12 cellular contexts compared by ENCODE assay signal in the genomic region with DNA sequence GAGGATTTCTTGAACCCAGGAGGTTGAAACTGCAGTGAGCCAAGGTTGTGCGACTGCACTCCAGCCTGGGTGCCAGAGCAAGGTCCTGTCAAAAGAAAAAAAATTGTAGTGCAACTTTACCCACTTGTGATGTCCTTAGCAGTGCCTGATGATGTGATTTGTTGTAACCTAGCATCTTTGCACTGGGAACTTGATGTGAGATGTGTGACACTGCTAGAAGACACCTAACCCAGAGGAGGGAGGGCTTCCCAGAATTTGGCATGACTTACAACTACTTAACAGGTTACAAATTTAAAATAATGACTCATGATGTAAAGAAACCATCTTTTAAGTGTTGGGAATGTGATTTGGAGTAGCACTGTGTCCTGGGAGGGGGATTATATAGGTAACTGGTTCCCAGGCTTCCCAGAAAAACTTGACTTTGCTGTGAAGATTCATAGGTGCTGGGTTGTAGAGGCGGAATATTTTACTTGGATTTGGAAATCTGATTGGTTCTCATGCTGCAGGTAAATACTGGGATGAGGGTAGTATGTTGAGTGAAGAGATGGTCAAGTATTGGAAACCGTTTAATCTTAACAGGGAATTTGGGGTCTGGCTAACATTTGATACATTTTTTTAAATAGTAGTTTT. TPM values are rescaled to one million over a fixed set of nuclear protein-coding genes. Genes with fewer than 3 reads are reported as not detected.
A peak's percentile ranks its signal among the peaks of the same experiment; 100 is the strongest.
DNase-seq lines count a peak whose midpoint lies in the region; ATAC-seq, FAIRE-seq and TF ChIP-seq lines count a peak whose summit lies in the region.
"Had no signal": no experiment of that assay in that cellular context is flagged by ENCODE, and none has a peak within 500 bp of the region (broad histone marks: within the 10 kb centered on the region; RNA-seq: fewer than 3 reads in every experiment).

No MANE protein-coding gene starts in this region.

- FAIRE-seq in A549 (lab: Jason Lieb, UNC), result no peak
- no peak for FAIRE-seq in K562 (lab: Jason Lieb, UNC)

- BruUV-seq in K562 (replicated peaks; lab: Mats Ljungman, UMichigan), result no TSS peak

- TF ChIP-seq CTCF in A549 (IDR thresholded peaks at IDR 0.05) (no peak), NB4 (IDR thresholded peaks at IDR 0.05; ENCODE audit: low read depth, low read length) (no peak), K562 (IDR thresholded peaks at IDR 0.05 in 2 of 3, conservative IDR thresholded peaks at IDR 0.05 in 1 of 3; ENCODE audit: insufficient read depth in 2 of 3, low read depth in 1 of 3, low read length in 3 of 3) (no peak), dorsolateral prefrontal cortex (IDR thresholded peaks at IDR 0.05 in 54 of 56, conservative IDR thresholded peaks at IDR 0.05 in 2 of 56; ENCODE audit: low read depth in 1 of 56, partially characterized antibody in 56 of 56) (no peak), upper lobe of right lung (IDR thresholded peaks at IDR 0.05) (no peak)
- no peak for TF ChIP-seq CTCF in CD4-positive, alpha-beta T cell (IDR thresholded peaks at IDR 0.05)

- H3K4me2 ChIP-seq in A549, result 0 out of 3 replicates have a peak overlapping the region, but pooled peaks have one; percentile 14
- no peak overlapping the region for H3K4me2 ChIP-seq in K562 (ENCODE audit: insufficient read depth, low read length)

- no peaks in the 10 kb centered on the region for H3K9me3 Mint-ChIP-seq in CD4-positive, alpha-beta T cell

- no peaks in the 10 kb centered on the region for H3K9me1 ChIP-seq in K562 (ENCODE audit: control insufficient read depth, insufficient read depth, low read length)

- peaks cover 25% of the 10 kb centered on the region for H3K4me1 ChIP-seq in A549
- H3K4me1 ChIP-seq in K562 (replicated peaks in 1 of 2; ENCODE audit: control insufficient read depth in 2 of 2, insufficient read depth in 2 of 2, low read length in 2 of 2), result peaks cover 5 to 7% of the 10 kb centered on the region in 2 experiments; a peak in 4 of 5 replicates
- peaks cover 15% of the 10 kb centered on the region for H3K4me1 ChIP-seq in upper lobe of right lung

- H3K4me3 ChIP-seq in A549, result no peak overlapping the region
- H3K4me3 ChIP-seq in NB4 (ENCODE audit: low read depth, low read length), result peak overlapping the region; percentile 99
- no peak overlapping the region for H3K4me3 ChIP-seq in K562
- no peak overlapping the region for H3K4me3 ChIP-seq in dorsolateral prefrontal cortex
- no peak overlapping the region for H3K4me3 ChIP-seq in upper lobe of right lung
- H3K4me3 ChIP-seq: esophagus muscularis mucosa had no signal

- H3K27me3 ChIP-seq in CD4-positive, alpha-beta T cell (ENCODE audit: control insufficient read depth, insufficient read depth, low read length), result no peaks in the 10 kb centered on the region
- H3K27me3 ChIP-seq in K562 (ENCODE audit: control insufficient read depth in 2 of 2, insufficient read depth in 2 of 2, low read length in 2 of 2) (no peaks in the 10 kb centered on the region), dorsolateral prefrontal cortex (no peaks in the 10 kb centered on the region), upper lobe of right lung (no peaks in the 10 kb centered on the region)
- H3K27me3 ChIP-seq: esophagus muscularis mucosa had no signal

- H3K4me1 Mint-ChIP-seq in CD4-positive, alpha-beta T cell (ENCODE audit: low read depth), result peaks cover 54% of the 10 kb centered on the region

- CTCF ChIA-PET in A549 (lab: Yijun Ruan, JAX), result interaction anchor here (0.7 to 3.0 kb wide), 8 partner anchors 11 to 154 kb away, joined by 3 to 16 read pairs (median 4); no protein-coding TSS in a partner anchor
- CTCF ChIA-PET in CD4-positive, alpha-beta T cell (lab: Charles Lee), result interaction anchor here (1.8 kb wide), 1 partner anchor 18 kb away, joined by 3 read pairs; no protein-coding TSS in a partner anchor
- CTCF ChIA-PET in K562 (lab: Yijun Ruan, JAX; ENCODE audit: low intra/inter-chr PET ratio), result interaction anchor here (0.6 kb wide), 1 partner anchor 28 kb away, joined by 3 read pairs; no protein-coding TSS in a partner anchor

- TF ChIP-seq EP300 in A549 (IDR thresholded peaks at IDR 0.05) (no peak), K562 (IDR thresholded peaks at IDR 0.05; ENCODE audit: low read length) (no peak)

- peak overlapping the region; percentile 35 for H3K4me3 Mint-ChIP-seq in CD4-positive, alpha-beta T cell

- ATAC-seq in A549 (no peak), K562 (no peak), upper lobe of right lung (no peak), GM18505 (IDR thresholded peaks at IDR 0.05; ENCODE audit: unreplicated experiment) (no peak)
- ATAC-seq in CD4-positive, alpha-beta T cell (ENCODE audit: poor library complexity), result no peak
- ATAC-seq: activated CD4-positive, CD25-positive, alpha-beta regulatory T cell treated with anti-CD3 and anti-CD28 coated beads, Interleukin-2, amount 50 U/mL, for 24 hours had no signal

- intact Hi-C loops in CD4-positive, alpha-beta T cell (cut with DNase I, micrococcal nuclease), result loop anchor here (5.0 to 10.0 kb wide), 6 partner anchors 114 to 1551 kb away; a partner anchor contains a TSS
- intact Hi-C loops in K562 (cut with micrococcal nuclease) (loop anchor here (5.0 kb wide), 1 partner anchor 99 kb away; no protein-coding TSS in a partner anchor), dorsolateral prefrontal cortex (cut with DNase I) (loop anchor here (5.0 kb wide), 3 partner anchors 279 to 399 kb away; a partner anchor contains a TSS), upper lobe of right lung (cut with DNase I) (no loop called here)

- in situ Hi-C loops in K562 (cut with MboI), result no loop called here

- H3K36me3 ChIP-seq in K562 (ENCODE audit: control insufficient read depth, insufficient read depth, low read length) (peaks cover 43% of the 10 kb centered on the region), upper lobe of right lung (peaks cover 34% of the 10 kb centered on the region)

- POLR2A ChIA-PET in A549 (lab: Yijun Ruan, JAX), result interaction anchor here (0.6 to 0.7 kb wide), 2 partner anchors 86 to 216 kb away, joined by 3 to 4 read pairs; no protein-coding TSS in a partner anchor
- POLR2A ChIA-PET in CD4-positive, alpha-beta T cell (lab: Charles Lee), result no interaction called here
- POLR2A ChIA-PET in K562 (lab: Yijun Ruan, JAX), result interaction anchor here (0.6 kb wide), 1 partner anchor 20 kb away, joined by 3 read pairs; no protein-coding TSS in a partner anchor

- no peaks in the 10 kb centered on the region for H3K9me3 ChIP-seq in A549
- no peaks in the 10 kb centered on the region for H3K9me3 ChIP-seq in CD4-positive, alpha-beta T cell (ENCODE audit: control insufficient read depth, low read length)
- H3K9me3 ChIP-seq in K562 (replicated peaks; ENCODE audit: control insufficient read depth, insufficient read depth, low read depth, low read length), result no peaks in the 10 kb centered on the region; the same call in 1 of the 2 replicates
- no peaks in the 10 kb centered on the region for H3K9me3 ChIP-seq in upper lobe of right lung
- H3K9me3 ChIP-seq: esophagus muscularis mucosa had no signal

- H2AFZ ChIP-seq in K562 (ENCODE audit: low read depth, low read length), result no peak overlapping the region

- H3K9ac ChIP-seq in K562 (ENCODE audit: insufficient read depth in 1 of 2, low read depth in 2 of 2, low read length in 2 of 2), result no peak overlapping the region

- H4K20me1 ChIP-seq in K562 (replicated peaks; ENCODE audit: control insufficient read depth, insufficient read depth, low read length), result no peaks in the 10 kb centered on the region

- H3K36me3 Mint-ChIP-seq in CD4-positive, alpha-beta T cell (ENCODE audit: low read depth), result peaks cover 70% of the 10 kb centered on the region

- H3K79me2 ChIP-seq in K562 (ENCODE audit: control insufficient read depth, insufficient read depth, low read length), result peaks cover 42% of the 10 kb centered on the region

- peak overlapping the region; percentile 21 for H3K27ac Mint-ChIP-seq in CD4-positive, alpha-beta T cell

- 93% methylated on average over 3 of the region's 3 CpGs for WGBS in A549 (ENCODE audit: missing lambda C conversion rate)
- 100% methylated on average over 3 of the region's 3 CpGs for WGBS in K562 (ENCODE audit: insufficient coverage, low coverage, missing lambda C conversion rate)

- no peaks in the 10 kb centered on the region for H3K27me3 Mint-ChIP-seq in CD4-positive, alpha-beta T cell

- DNase-seq in A549 (ENCODE audit: low read depth in 1 of 2, low spot score in 1 of 2) (no peak), NB4 (ENCODE audit: low read depth) (peak; percentile 33), K562 (ENCODE audit: extremely low read depth in 1 of 4, low spot score in 3 of 4) (peak in 1 of 4 experiments; percentile 8), dorsolateral prefrontal cortex (no peak), NCI-H187 treated with DMSO at 0.1 percent for 48 hours (lab: John Stamatoyannopoulos, UW) (no peak), upper lobe of right lung (no peak)
- no peak for DNase-seq in CD4-positive, alpha-beta T cell
- DNase-seq: activated gamma-delta T cell; NK-92 treated with Interleukin-12 subunit alpha and Interleukin-12 subunit beta, amount 100 ng/mL, for 24 hours had no signal

- TF ChIP-seq RAD21 in A549 (conservative IDR thresholded peaks at IDR 0.05 in 1 of 2, IDR thresholded peaks at IDR 0.05 in 1 of 2) (no peak), K562 (CRISPR knock-in tag; conservative IDR thresholded peaks at IDR 0.05 in 1 of 2, IDR thresholded peaks at IDR 0.05 in 1 of 2) (no peak)

- TF ChIP-seq POLR2A in A549 (IDR thresholded peaks at IDR 0.05; ENCODE audit: low read length) (no peak), NB4 (IDR thresholded peaks at IDR 0.05; ENCODE audit: extremely low read depth, insufficient read length) (no peak), K562 (conservative IDR thresholded peaks at IDR 0.05) (no peak), GM18505 (IDR thresholded peaks at IDR 0.05; ENCODE audit: borderline replicate concordance, extremely low read depth, insufficient read depth, insufficient read length) (no peak)

- no peak overlapping the region for H3K27ac ChIP-seq in A549
- H3K27ac ChIP-seq in CD4-positive, alpha-beta T cell (ENCODE audit: low read depth, low read length), result no peak overlapping the region
- no peak overlapping the region for H3K27ac ChIP-seq in K562 (ENCODE audit: extremely low read depth, low read depth, low read length)
- peak overlapping the region in 1 of 59 donors; percentile 20 for H3K27ac ChIP-seq in dorsolateral prefrontal cortex
- H3K27ac ChIP-seq in upper lobe of right lung, result no peak overlapping the region
- H3K27ac ChIP-seq: esophagus muscularis mucosa had no signal

RNA-seq across cellular contexts. Expression of a gene that starts 3.7 kb away (rescaled TPM):
- polyA plus RNA-seq in A549 (2011; rRNA removed) (839 and 1,363 TPM in 2 replicates), A549 (2017; fragmentation: RNase III; extraction: RNeasy Plus Mini Kit Qiagen cat#74134 plus additional on column Dnase treatment) (1,005 to 1,061 TPM (median 1,035 TPM) in 3 replicates), K562 (2011; rRNA removed) (920 and 1,079 TPM in 2 replicates), K562 (2014; fragmentation: Illumina TruSeq; extraction: Trizol) (748 and 796 TPM in 2 replicates), K562 (2014; fragmentation: Nextera tagmentation; extraction: Ambion mirVana) (1,000 to 10,000 TPM in 1 of 2 experiments, 100 to 1,000 TPM in 1; 943 to 1,148 TPM), K562 (2014; rRNA removed) (803 and 861 TPM in 2 replicates)
- polyA plus RNA-seq in A549 (2012; cell fraction: cytosol; rRNA removed), result 930 and 1,028 TPM in 2 replicates
- 344 and 371 TPM in 2 replicates for polyA plus RNA-seq in A549 (2012; cell fraction: nucleus; rRNA removed)
- polyA minus RNA-seq in A549 (2011; rRNA and poly(A)+ RNA removed), result 463 and 573 TPM in 2 replicates
- 1,000 to 10,000 TPM; 1,109 to 1,132 TPM for total RNA-seq in CD4-positive, alpha-beta T cell
- total RNA-seq in K562 (2011; cell fraction: chromatin; rRNA removed; ENCODE audit: low replicate concordance), result 135 and 187 TPM in 2 replicates
- total RNA-seq in K562 (2011; cell fraction: nucleolus; rRNA removed), result 187 and 222 TPM in 2 replicates
- total RNA-seq in K562 (2011; cell fraction: nucleoplasm; rRNA removed), result 292 and 475 TPM in 2 replicates
- total RNA-seq in K562 (2014; rRNA removed) (522 and 628 TPM in 2 replicates), K562 (2014; rRNA removed; fragmentation: Illumina TruSeq; extraction: Trizol) (893 and 908 TPM in 2 replicates), K562 (2015; rRNA removed; fragmentation: Illumina TruSeq; extraction: Trizol) (878 and 910 TPM in 2 replicates), K562 (2021) (643 and 674 TPM in 2 replicates), dorsolateral prefrontal cortex (100 to 1,000 TPM in 119 of 120 experiments, 10 to 100 TPM in 1; 99.8 to 207 (median 145) TPM), upper lobe of right lung (389 TPM)
- 534 and 569 TPM in 2 replicates for polyA plus RNA-seq in K562 (2011; cell fraction: cytosol; rRNA removed)
- polyA plus RNA-seq in K562 (2011; cell fraction: nucleus; rRNA removed), result 267 and 351 TPM in 2 replicates
- 728 and 753 TPM in 2 replicates for polyA plus RNA-seq in K562 (2012)
- polyA minus RNA-seq in K562 (2011; rRNA and poly(A)+ RNA removed), result 835 and 884 TPM in 2 replicates
- polyA minus RNA-seq in K562 (2011; cell fraction: cytosol; rRNA and poly(A)+ RNA removed), result 251 and 265 TPM in 2 replicates
- polyA minus RNA-seq in K562 (2011; cell fraction: nucleus; rRNA and poly(A)+ RNA removed), result 108 and 155 TPM in 2 replicates

RNA-seq across cellular contexts. Expression of a gene that starts 4.1 kb away (rescaled TPM):
- 126 and 134 TPM in 2 replicates for polyA plus RNA-seq in A549 (2011; rRNA removed)
- 47.2 and 48.2 TPM in 2 replicates for polyA plus RNA-seq in A549 (2012; cell fraction: cytosol; rRNA removed)
- 32.8 and 48.6 TPM in 2 replicates for polyA plus RNA-seq in A549 (2012; cell fraction: nucleus; rRNA removed)
- polyA plus RNA-seq in A549 (2017; fragmentation: RNase III; extraction: RNeasy Plus Mini Kit Qiagen cat#74134 plus additional on column Dnase treatment), result 78.7 to 86.7 TPM (median 82.7 TPM) in 3 replicates
- polyA minus RNA-seq in A549 (2011; rRNA and poly(A)+ RNA removed), result 70.6 and 106 TPM in 2 replicates
- 10 to 100 TPM; 33.4 to 34.3 TPM for total RNA-seq in CD4-positive, alpha-beta T cell
- 68.9 and 88.3 TPM in 2 replicates for total RNA-seq in K562 (2011; cell fraction: chromatin; rRNA removed; ENCODE audit: low replicate concordance)
- total RNA-seq in K562 (2011; cell fraction: nucleolus; rRNA removed), result 32.9 and 35.0 TPM in 2 replicates
- 27.6 and 34.6 TPM in 2 replicates for total RNA-seq in K562 (2011; cell fraction: nucleoplasm; rRNA removed)
- total RNA-seq in K562 (2014; rRNA removed), result 86.8 and 92.7 TPM in 2 replicates
- 118 and 143 TPM in 2 replicates for total RNA-seq in K562 (2014; rRNA removed; fragmentation: Illumina TruSeq; extraction: Trizol)
- total RNA-seq in K562 (2015; rRNA removed; fragmentation: Illumina TruSeq; extraction: Trizol), result 86.5 and 91.5 TPM in 2 replicates
- 87.9 and 90.5 TPM in 2 replicates for total RNA-seq in K562 (2021)
- 84.7 and 130 TPM in 2 replicates for polyA plus RNA-seq in K562 (2011; rRNA removed)
- polyA plus RNA-seq in K562 (2011; cell fraction: cytosol; rRNA removed), result 43.2 and 72.6 TPM in 2 replicates
- 33.4 and 43.8 TPM in 2 replicates for polyA plus RNA-seq in K562 (2011; cell fraction: nucleus; rRNA removed)
- 49.5 and 75.8 TPM in 2 replicates for polyA plus RNA-seq in K562 (2012)
- 99.8 and 102 TPM in 2 replicates for polyA plus RNA-seq in K562 (2014; fragmentation: Illumina TruSeq; extraction: Trizol)
- 100 to 1,000 TPM in 1 of 2 experiments, 10 to 100 TPM in 1; 75.0 to 116 TPM for polyA plus RNA-seq in K562 (2014; fragmentation: Nextera tagmentation; extraction: Ambion mirVana)
- 76.8 and 77.4 TPM in 2 replicates for polyA plus RNA-seq in K562 (2014; rRNA removed)
- polyA minus RNA-seq in K562 (2011; rRNA and poly(A)+ RNA removed), result 220 and 255 TPM in 2 replicates
- polyA minus RNA-seq in K562 (2011; cell fraction: cytosol; rRNA and poly(A)+ RNA removed), result 43.6 and 56.6 TPM in 2 replicates
- 21.1 and 33.7 TPM in 2 replicates for polyA minus RNA-seq in K562 (2011; cell fraction: nucleus; rRNA and poly(A)+ RNA removed)
- 100 to 1,000 TPM; 106 to 220 (median 165) TPM for total RNA-seq in dorsolateral prefrontal cortex
- total RNA-seq in upper lobe of right lung, result 65.7 TPM
